ENCODE assay signal across 8 cellular contexts in genomic region chr19:4375164-4375619, GRCh38. TPM values are rescaled to one million over a fixed set of nuclear protein-coding genes. Genes with fewer than 3 reads are reported as not detected.
A peak's percentile ranks its signal among the peaks of the same experiment; 100 is the strongest.
DNase-seq lines count a peak whose midpoint lies in the region; ATAC-seq and TF ChIP-seq lines count a peak whose summit lies in the region.

No MANE protein-coding gene starts in this region.

- H3K4me1 ChIP-seq in gastroesophageal sphincter: peaks cover 10 to 100% (median 85%) of the 10 kb centered on the region in 3 donors
- H3K4me1 ChIP-seq in psoas muscle: peaks cover 98% of the 10 kb centered on the region

- peak overlapping the region; percentile 99 for H3K27ac ChIP-seq in RWPE1
- peak overlapping the region; percentile 35 to 91 (median 87) for H3K27ac ChIP-seq in gastroesophageal sphincter
- H3K27ac ChIP-seq in psoas muscle: peak overlapping the region; percentile 85

- CTCF ChIA-PET in RWPE1 (lab: Yijun Ruan, JAX): interaction anchor here (0.6 to 3.0 kb wide), 9 partner anchors 9 to 416 kb away, joined by 3 to 25 read pairs (median 4); partner anchors contain the start of gene SH3GL1

- POLR2A ChIA-PET in RWPE1 (lab: Yijun Ruan, JAX; ENCODE audit: low non-redundant PET): interaction anchor here (0.5 kb wide), 1 partner anchor 24 kb away, joined by 6 read pairs; no protein-coding TSS in a partner anchor

- H3K4me3 ChIP-seq in GM12865 (ENCODE audit: low read depth, low read length) (peak overlapping the region; percentile 44), gastroesophageal sphincter (peak overlapping the region in 1 of 2 donors; percentile 8), psoas muscle (peak overlapping the region; percentile 22)

- ATAC-seq in gastroesophageal sphincter (no peak), psoas muscle (no peak), HG03469 (IDR thresholded peaks at IDR 0.05; ENCODE audit: unreplicated experiment) (no peak)

- H3K27me3 ChIP-seq in gastroesophageal sphincter: no peaks in the 10 kb centered on the region
- no peaks in the 10 kb centered on the region for H3K27me3 ChIP-seq in psoas muscle (ENCODE audit: insufficient read depth in 3 of 3, low read length in 2 of 3)

- H3K9me3 ChIP-seq in gastroesophageal sphincter: no peaks in the 10 kb centered on the region
- no peaks in the 10 kb centered on the region for H3K9me3 ChIP-seq in psoas muscle

- WGBS in gastroesophageal sphincter (ENCODE audit: low coverage in 1 of 2), 2 donors: no CpG with 5 or more reads among the region's 8 CpGs
- 37 to 53% (median 51%) methylated on average over 8 of the region's 8 CpGs for WGBS in psoas muscle, 3 donors

- TF ChIP-seq POLR2A in gastroesophageal sphincter (IDR thresholded peaks at IDR 0.05): no peak

- intact Hi-C loops in psoas muscle (cut with DNase I): no loop called here

- no peak for DNase-seq in GM12865 (ENCODE audit: low read depth)
- DNase-seq in RWPE1 (ENCODE audit: low spot score): peak; percentile 72
- DNase-seq in psoas muscle: peak; percentile 38 to 71
- no peak for DNase-seq in DMS 273 (lab: John Stamatoyannopoulos, UW; ENCODE audit: unreplicated experiment)
- no peak for DNase-seq in GM19240 (ENCODE audit: insufficient read length, low spot score)
- no peak for DNase-seq in NCI-H1105 treated with DMSO at 0.1 percent for 48 hours (lab: John Stamatoyannopoulos, UW)

- no peaks in the 10 kb centered on the region for H3K36me3 ChIP-seq in gastroesophageal sphincter
- no peaks in the 10 kb centered on the region for H3K36me3 ChIP-seq in psoas muscle (ENCODE audit: insufficient read depth in 1 of 2, low read depth in 1 of 2)

- no peak for TF ChIP-seq EP300 in gastroesophageal sphincter (IDR thresholded peaks at IDR 0.05)

- TF ChIP-seq CTCF in GM12865 (IDR thresholded peaks at IDR 0.05; ENCODE audit: insufficient read depth, low read depth, low read length, missing control alignments): no peak
- no peak for TF ChIP-seq CTCF in RWPE1 (conservative IDR thresholded peaks at IDR 0.05; ENCODE audit: low read depth)
- TF ChIP-seq CTCF in gastroesophageal sphincter (IDR thresholded peaks at IDR 0.05): no peak
- TF ChIP-seq CTCF in psoas muscle (IDR thresholded peaks at IDR 0.05): no peak

RNA-seq across cellular contexts. Expression of gene SH3GL1, which starts 25.2 kb away (rescaled TPM):
- total RNA-seq in gastroesophageal sphincter (10 to 100 TPM; 48.2 to 67.7 (median 53.0) TPM), psoas muscle (10 to 100 TPM; 16.0 to 26.6 (median 21.6) TPM)
- 10 to 100 TPM; 18.2 to 85.6 (median 27.1) TPM for polyA plus RNA-seq in psoas muscle

RNA-seq across cellular contexts. Expression of gene CHAF1A, which starts 27.2 kb away (rescaled TPM):
- total RNA-seq in gastroesophageal sphincter: 10 to 100 TPM in 1 of 4 donors, 1 to 10 TPM in 3; 2.4 to 11.9 (median 7.4) TPM
- 10 to 100 TPM in 1 of 4 donors, 1 to 10 TPM in 3; 5.6 to 10.3 (median 7.7) TPM for total RNA-seq in psoas muscle
- 10 to 100 TPM in 1 of 3 donors, 1 to 10 TPM in 2; 5.9 to 12.8 (median 6.4) TPM for polyA plus RNA-seq in psoas muscle

RNA-seq across cellular contexts. Expression of gene MPND, which starts 31.8 kb away (rescaled TPM):
- total RNA-seq in gastroesophageal sphincter (1 to 10 TPM; 4.7 to 7.5 (median 6.0) TPM), psoas muscle (10 to 100 TPM; 10.3 to 16.4 (median 13.2) TPM)
- polyA plus RNA-seq in psoas muscle: 10 to 100 TPM in 1 of 3 donors, 1 to 10 TPM in 2; 7.4 to 12.4 (median 9.7) TPM

RNA-seq across cellular contexts. Expression of gene STAP2, which starts 36.6 kb away (rescaled TPM):
- total RNA-seq in gastroesophageal sphincter: 1 to 10 TPM in 3 of 4 donors, not detected in 1; 1.4 to 5.6 (median 4.9) TPM
- total RNA-seq in psoas muscle: 1 to 10 TPM in 2 of 4 donors, under 1 TPM in 2; 0.60 to 3.7 (median 1.2) TPM
- 1 to 10 TPM in 1 of 3 donors, under 1 TPM in 2; 0.31 to 1.2 (median 0.53) TPM for polyA plus RNA-seq in psoas muscle

Comparison
In these comparisons a context has a peak if more than half of its experiments do, and no peak if none do; other contexts are left out.
1. DNase-seq: peak in RWPE1 (single experiment) and psoas muscle (2 of 2); none in GM12865 (single experiment), DMS 273 (single experiment), GM19240 (single experiment) and NCI-H1105 treated with DMSO at 0.1 percent for 48 hours (single experiment).
2. Peak in every context shown above with its lines, with median percentiles within 50 percentile points of each other: H3K27ac ChIP-seq.